ENCODE assay signal across 32 cellular contexts in the genomic region with DNA sequence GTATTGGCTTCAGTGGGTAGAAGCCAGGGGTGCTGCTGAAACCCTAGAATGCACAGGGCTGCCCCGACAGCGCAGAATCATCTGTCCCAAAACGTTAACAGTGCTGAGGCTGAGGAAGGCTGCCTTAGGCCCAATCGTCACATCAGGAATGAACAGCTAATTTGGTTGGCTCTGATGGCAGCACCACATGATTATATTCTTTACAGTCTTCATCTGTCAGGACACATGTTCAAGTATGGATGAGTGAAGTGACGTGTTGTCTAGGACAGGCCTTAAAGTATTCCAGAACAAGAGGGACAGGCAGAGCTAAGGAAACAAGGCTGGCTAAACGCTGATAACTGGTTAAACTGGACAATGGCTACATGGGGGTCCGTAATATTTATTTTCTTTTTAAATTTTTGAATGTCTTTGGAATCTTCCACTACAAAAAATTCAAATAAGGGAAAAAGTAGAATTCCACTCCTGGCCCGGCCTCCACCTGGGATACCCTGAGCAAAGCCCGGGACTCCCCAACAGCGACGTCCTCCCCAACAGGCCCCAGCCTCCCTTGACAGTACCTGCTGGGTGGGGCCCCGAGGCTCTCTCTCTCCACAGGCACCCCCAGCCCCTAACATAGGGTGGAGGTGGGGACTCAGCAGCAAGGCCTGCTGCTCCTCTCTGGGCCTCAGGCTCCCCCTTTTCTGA. TPM values are rescaled to one million over a fixed set of nuclear protein-coding genes. Genes with fewer than 3 reads are reported as not detected.
DNase-seq lines count a peak whose midpoint lies in the region; ATAC-seq and TF ChIP-seq lines count a peak whose summit lies in the region.
"Had no signal": no experiment of that assay in that cellular context is flagged by ENCODE, and none has a peak within 500 bp of the region (broad histone marks: within the 10 kb centered on the region; RNA-seq: fewer than 3 reads in every experiment).

No MANE protein-coding gene starts in this region.

- H3K36me3 Mint-ChIP-seq in activated T-helper 1 cell treated with anti-CD3 and anti-CD28 coated beads, Interleukin-12 subunit alpha, Interleukin-12 subunit beta, Interleukin-2, Interleukin-4 antibody, amounts not matched to agents 30 ng/mL and 10 ng/mL and 1 ng/mL, durations not matched to agents 14 hours and 24 hours and 36 hours (ENCODE audit: low read depth): peaks cover 17% of the 10 kb centered on the region

- ATAC-seq in Right ventricle myocardium superior (ENCODE audit: poor library complexity) (no peak), GM19023 (IDR thresholded peaks at IDR 0.05; ENCODE audit: unreplicated experiment) (no peak), HG03097 (IDR thresholded peaks at IDR 0.05; ENCODE audit: low FRiP score, unreplicated experiment) (no peak)
- ATAC-seq: activated CD8-positive, alpha-beta T cell treated with anti-CD3 and anti-CD28 coated beads, Interleukin-2, amount 10 ng/mL, durations not matched to agents 7 days and 5 days; GM12878 had no signal

- peaks cover 48% of the 10 kb centered on the region for H3K4me1 ChIP-seq in left ventricle myocardium inferior
- peaks cover 0 to 58% (median 27%) of the 10 kb centered on the region in 6 donors for H3K4me1 ChIP-seq in spleen
- H3K4me1 ChIP-seq: HAP-1, SJCRH30 had no signal

- H3K36me3 ChIP-seq in left ventricle myocardium inferior: peaks cover 47% of the 10 kb centered on the region
- peaks cover 0 to 87% (median 62%) of the 10 kb centered on the region in 6 donors for H3K36me3 ChIP-seq in spleen

- DNase-seq in Right ventricle myocardium superior: peak; percentile 14
- no peak for DNase-seq in cardiac septum (ENCODE audit: low spot score)
- no peak for DNase-seq in left ventricle myocardium inferior
- no peak for DNase-seq in spleen
- no peak for DNase-seq in activated T-helper 1 cell treated with anti-CD3 and anti-CD28 coated beads, Interleukin-12 subunit alpha, Interleukin-12 subunit beta, Interleukin-2, Interleukin-4 antibody, amounts not matched to agents 30 ng/mL and 10 ng/mL and 1 ng/mL, durations not matched to agents 14 hours and 24 hours and 36 hours (ENCODE audit: low spot score)
- no peak for DNase-seq in foreskin melanocyte
- DNase-seq: 8988T; activated CD4-positive, alpha-beta T cell treated with anti-CD3 and anti-CD28 coated beads for 4 hours; activated CD8-positive, alpha-beta T cell treated with anti-CD3 and anti-CD28 coated beads, Interleukin-2, amount 10 ng/mL, durations not matched to agents 7 days and 5 days; COR-L47; NCI-H1436; NCI-H2107; NCI-H446; NCI-H774; SJCRH30; stimulated activated CD4-positive, alpha-beta T cell treated with anti-CD3 and anti-CD28 coated beads, Interleukin-12 subunit alpha, Interleukin-12 subunit beta, amount 100 ng/mL, for 4 hours; stimulated activated CD4-positive, alpha-beta T cell treated with anti-CD3 and anti-CD28 coated beads, Interleukin-2, amount 100 ng/mL, for 48 hours; SW 1271; T1000; WERI-Rb-1 had no signal

- H3K27me3 ChIP-seq in left ventricle myocardium inferior (ENCODE audit: low read depth) (no peaks in the 10 kb centered on the region), spleen (replicated peaks in 1 of 7) (no peaks in the 10 kb centered on the region)
- H3K27me3 ChIP-seq: neutrophil, right lobe of liver, SJCRH30 had no signal

- intact Hi-C loops in Right ventricle myocardium superior (cut with DNase I): no loop called here
- intact Hi-C loops in cardiac septum (cut with DNase I): no loop called here
- intact Hi-C loops in left ventricle myocardium inferior (cut with micrococcal nuclease): no loop called here
- intact Hi-C loops in spleen (cut with DNase I; ENCODE audit: low total_unique reads): no loop called here
- intact Hi-C loops in activated T-helper 1 cell treated with anti-CD3 and anti-CD28 coated beads, Interleukin-12 subunit alpha, Interleukin-12 subunit beta, Interleukin-2, Interleukin-4 antibody, amounts not matched to agents 30 ng/mL and 10 ng/mL and 1 ng/mL, durations not matched to agents 14 hours and 24 hours and 36 hours (cut with micrococcal nuclease): no loop called here

- no peak overlapping the region for H3K4me3 Mint-ChIP-seq in activated T-helper 1 cell treated with anti-CD3 and anti-CD28 coated beads, Interleukin-12 subunit alpha, Interleukin-12 subunit beta, Interleukin-2, Interleukin-4 antibody, amounts not matched to agents 30 ng/mL and 10 ng/mL and 1 ng/mL, durations not matched to agents 14 hours and 24 hours and 36 hours
- H3K4me3 Mint-ChIP-seq: activated CD8-positive, alpha-beta T cell treated with anti-CD3 and anti-CD28 coated beads, Interleukin-2, amount 10 ng/mL, durations not matched to agents 7 days and 5 days; activated naive CD8-positive, alpha-beta T cell; type B pancreatic cell had no signal

- H3K4me1 Mint-ChIP-seq in activated T-helper 1 cell treated with anti-CD3 and anti-CD28 coated beads, Interleukin-12 subunit alpha, Interleukin-12 subunit beta, Interleukin-2, Interleukin-4 antibody, amounts not matched to agents 30 ng/mL and 10 ng/mL and 1 ng/mL, durations not matched to agents 14 hours and 24 hours and 36 hours (ENCODE audit: low read depth): no peaks in the 10 kb centered on the region

- no peaks in the 10 kb centered on the region for H3K27me3 Mint-ChIP-seq in activated T-helper 1 cell treated with anti-CD3 and anti-CD28 coated beads, Interleukin-12 subunit alpha, Interleukin-12 subunit beta, Interleukin-2, Interleukin-4 antibody, amounts not matched to agents 30 ng/mL and 10 ng/mL and 1 ng/mL, durations not matched to agents 14 hours and 24 hours and 36 hours (ENCODE audit: insufficient read depth)
- H3K27me3 Mint-ChIP-seq: activated naive CD8-positive, alpha-beta T cell; type B pancreatic cell had no signal

- TF ChIP-seq CTCF in left ventricle myocardium inferior (IDR thresholded peaks at IDR 0.05; ENCODE audit: borderline replicate concordance) (no peak), spleen (IDR thresholded peaks at IDR 0.05 in 8 of 11, conservative IDR thresholded peaks at IDR 0.05 in 3 of 11) (no peak)

- no peak overlapping the region for H3K4me3 ChIP-seq in left ventricle myocardium inferior
- no peak overlapping the region for H3K4me3 ChIP-seq in spleen
- H3K4me3 ChIP-seq: GM12878, HAP-1, right lobe of liver, SJCRH30 had no signal

- no peaks in the 10 kb centered on the region for H3K9me3 ChIP-seq in left ventricle myocardium inferior (replicated peaks)
- H3K9me3 ChIP-seq in spleen: no peaks in the 10 kb centered on the region
- H3K9me3 ChIP-seq: HAP-1, neutrophil, right lobe of liver, SJCRH30 had no signal

- peak overlapping the region; percentile 77 for H3K27ac ChIP-seq in left ventricle myocardium inferior (replicated peaks)
- H3K27ac ChIP-seq in spleen: peak overlapping the region; percentile 43 to 82 (median 74)
- H3K27ac ChIP-seq: C4-2B, neutrophil, right lobe of liver, SJCRH30, WERI-Rb-1 had no signal

- no peak for TF ChIP-seq POLR2A in spleen (IDR thresholded peaks at IDR 0.05)

- 79 to 93% (median 91%) methylated on average over 12 of the region's 12 CpGs for WGBS in spleen, 5 donors

- H3K9me3 Mint-ChIP-seq in activated T-helper 1 cell treated with anti-CD3 and anti-CD28 coated beads, Interleukin-12 subunit alpha, Interleukin-12 subunit beta, Interleukin-2, Interleukin-4 antibody, amounts not matched to agents 30 ng/mL and 10 ng/mL and 1 ng/mL, durations not matched to agents 14 hours and 24 hours and 36 hours: no peaks in the 10 kb centered on the region
- H3K9me3 Mint-ChIP-seq: type B pancreatic cell had no signal

- no peak overlapping the region for H3K27ac Mint-ChIP-seq in activated T-helper 1 cell treated with anti-CD3 and anti-CD28 coated beads, Interleukin-12 subunit alpha, Interleukin-12 subunit beta, Interleukin-2, Interleukin-4 antibody, amounts not matched to agents 30 ng/mL and 10 ng/mL and 1 ng/mL, durations not matched to agents 14 hours and 24 hours and 36 hours
- H3K27ac Mint-ChIP-seq: activated naive CD8-positive, alpha-beta T cell; type B pancreatic cell had no signal

RNA-seq across cellular contexts. Expression of a gene that starts 14.8 kb away (rescaled TPM):
- not detected for total RNA-seq in Right ventricle myocardium superior
- total RNA-seq in cardiac septum: 0.32 TPM
- total RNA-seq in left ventricle myocardium inferior: 0.30 TPM
- total RNA-seq in spleen: under 1 TPM in 2 of 7 donors, not detected in 5; 0.43 to 0.47 TPM
- polyA plus RNA-seq in spleen: under 1 TPM; 0.18 to 0.43 (median 0.26) TPM
- total RNA-seq in activated T-helper 1 cell treated with anti-CD3 and anti-CD28 coated beads, Interleukin-12 subunit alpha, Interleukin-12 subunit beta, Interleukin-2, Interleukin-4 antibody, amounts not matched to agents 30 ng/mL and 10 ng/mL and 1 ng/mL, durations not matched to agents 14 hours and 24 hours and 36 hours: 0.12 TPM in 1 of 2 replicates, not detected in the other
- total RNA-seq: dermis microvascular lymphatic vessel endothelial cell, myocyte, SJCRH30 had no signal

RNA-seq across cellular contexts. Expression of a gene that starts 23.1 kb away (rescaled TPM):
- total RNA-seq in Right ventricle myocardium superior: not detected
- total RNA-seq in cardiac septum: not detected
- not detected for total RNA-seq in left ventricle myocardium inferior
- total RNA-seq in spleen: not detected
- polyA plus RNA-seq in spleen: not detected
- total RNA-seq in activated T-helper 1 cell treated with anti-CD3 and anti-CD28 coated beads, Interleukin-12 subunit alpha, Interleukin-12 subunit beta, Interleukin-2, Interleukin-4 antibody, amounts not matched to agents 30 ng/mL and 10 ng/mL and 1 ng/mL, durations not matched to agents 14 hours and 24 hours and 36 hours: not detected in 2 replicates
- total RNA-seq: activated CD8-positive, alpha-beta T cell treated with anti-CD3 and anti-CD28 coated beads, Interleukin-2, amount 10 ng/mL, durations not matched to agents 7 days and 5 days; dermis microvascular lymphatic vessel endothelial cell; GM12878; myocyte; posterior vena cava; right lobe of liver; SJCRH30 had no signal

RNA-seq across cellular contexts. Expression of a gene that starts 43.9 kb away (rescaled TPM):
- 126 TPM for total RNA-seq in Right ventricle myocardium superior
- total RNA-seq in cardiac septum: 116 TPM
- total RNA-seq in left ventricle myocardium inferior: 107 TPM
- total RNA-seq in spleen: 100 to 1,000 TPM in 4 of 7 donors, 10 to 100 TPM in 3; 95.1 to 134 (median 112) TPM
- 10 to 100 TPM; 28.8 to 75.7 (median 37.1) TPM for polyA plus RNA-seq in spleen
- total RNA-seq in activated T-helper 1 cell treated with anti-CD3 and anti-CD28 coated beads, Interleukin-12 subunit alpha, Interleukin-12 subunit beta, Interleukin-2, Interleukin-4 antibody, amounts not matched to agents 30 ng/mL and 10 ng/mL and 1 ng/mL, durations not matched to agents 14 hours and 24 hours and 36 hours: 160 and 170 TPM in 2 replicates

RNA-seq across cellular contexts. Expression of a gene that starts 50.0 kb away (rescaled TPM):
- 18.1 TPM for total RNA-seq in Right ventricle myocardium superior
- 17.6 TPM for total RNA-seq in cardiac septum
- total RNA-seq in left ventricle myocardium inferior: 17.1 TPM
- 10 to 100 TPM; 14.0 to 25.6 (median 17.9) TPM for total RNA-seq in spleen
- 10 to 100 TPM in 1 of 3 donors, 1 to 10 TPM in 2; 4.3 to 23.0 (median 8.4) TPM for polyA plus RNA-seq in spleen
- 13.8 and 19.8 TPM in 2 replicates for total RNA-seq in activated T-helper 1 cell treated with anti-CD3 and anti-CD28 coated beads, Interleukin-12 subunit alpha, Interleukin-12 subunit beta, Interleukin-2, Interleukin-4 antibody, amounts not matched to agents 30 ng/mL and 10 ng/mL and 1 ng/mL, durations not matched to agents 14 hours and 24 hours and 36 hours
